In the genomic region with DNA sequence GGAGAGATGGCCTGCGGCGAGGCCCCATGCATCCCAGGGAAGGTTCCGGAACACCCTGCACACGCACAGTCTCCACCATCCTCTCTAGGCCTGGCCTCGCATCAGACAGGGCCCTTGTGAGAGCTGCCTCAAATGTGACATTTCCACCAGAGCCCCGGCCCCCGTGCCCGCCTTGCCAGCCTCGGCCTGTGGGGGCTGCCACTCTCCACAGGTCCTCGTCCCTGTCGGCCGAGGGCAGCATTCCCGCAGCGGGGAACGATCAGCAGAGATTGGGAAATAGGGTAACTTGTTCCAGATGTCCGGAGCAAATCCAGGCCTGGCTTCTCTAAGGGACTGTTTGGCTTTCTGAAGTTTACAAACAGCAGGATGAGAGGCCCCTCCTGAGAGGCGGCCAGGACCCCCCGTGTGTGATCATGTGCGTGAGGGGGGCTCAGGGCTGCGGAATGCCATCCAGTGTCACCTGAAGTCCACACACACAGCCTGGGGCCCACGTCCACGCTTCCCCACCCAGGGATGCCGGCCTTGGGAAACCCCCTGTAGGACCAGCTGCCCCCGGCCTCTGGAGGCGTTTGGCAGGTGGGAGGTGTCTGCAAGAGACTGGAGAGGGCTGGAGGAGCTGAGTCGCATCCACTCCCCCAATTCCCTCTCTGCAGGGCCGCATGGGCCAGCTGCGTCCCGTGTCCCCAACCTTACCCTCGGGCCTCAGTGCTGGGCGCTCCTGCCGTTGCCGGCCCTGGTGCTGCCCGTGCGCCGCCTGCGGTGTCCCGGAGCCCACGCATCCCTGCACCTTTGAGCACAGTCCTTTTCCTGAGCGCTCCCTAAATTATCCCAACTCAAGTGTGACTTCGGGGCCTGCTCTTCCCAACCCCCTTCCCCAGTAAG, we compare ENCODE assay signal across 14 cellular contexts.
DNase-seq lines count a peak whose midpoint lies in the region; ATAC-seq and TF ChIP-seq lines count a peak whose summit lies in the region.
"Had no signal": no experiment of that assay in that cellular context is flagged by ENCODE, and none has a peak within 500 bp of the region (broad histone marks: within the 10 kb centered on the region; RNA-seq: fewer than 3 reads in every experiment).

No MANE protein-coding gene starts in this region.

- H3K4ac ChIP-seq in neuronal stem cell (ENCODE audit: low read length), result no peak overlapping the region

- H3K27ac ChIP-seq in right atrium auricular region (no peak overlapping the region), neuronal stem cell (replicated peaks; ENCODE audit: low read length) (no peak overlapping the region), RWPE1 (no peak overlapping the region), adrenal gland (no peak overlapping the region)
- H3K27ac ChIP-seq: ascending aorta had no signal

- no peak for TF ChIP-seq CTCF in right atrium auricular region (IDR thresholded peaks at IDR 0.05)
- TF ChIP-seq CTCF in foreskin fibroblast (IDR thresholded peaks at IDR 0.05; ENCODE audit: low read depth, low read length), result peak; percentile 19
- no peak for TF ChIP-seq CTCF in RWPE1 (conservative IDR thresholded peaks at IDR 0.05; ENCODE audit: low read depth)
- TF ChIP-seq CTCF in adrenal gland (IDR thresholded peaks at IDR 0.05), result no peak

- peak overlapping the region; percentile 85 for H3K18ac ChIP-seq in neuronal stem cell (ENCODE audit: low read length)

- H2BK5ac ChIP-seq in neuronal stem cell (ENCODE audit: low read length), result peak overlapping the region; percentile 53

- H2AFZ ChIP-seq in neuronal stem cell (ENCODE audit: low read length), result no peak overlapping the region

- peak; percentile 71 for ATAC-seq in Right ventricle myocardium superior (ENCODE audit: poor library complexity)
- ATAC-seq: activated CD8-positive, alpha-beta T cell treated with anti-CD3 and anti-CD28 coated beads for 36 hours had no signal

- H4K8ac ChIP-seq in neuronal stem cell (ENCODE audit: low read depth, low read length), result no peak overlapping the region

- no CpG with 5 or more reads among the region's 41 CpGs for WGBS in neuronal stem cell (ENCODE audit: extremely low coverage in 2 of 2, insufficient read length in 2 of 2, insufficient replicate concordance in 1 of 2), 2 donors
- WGBS in adrenal gland, 4 donors, result 83 to 96% (median 86%) methylated on average over 18 to 41 of the region's 41 CpGs

- no peaks in the 10 kb centered on the region for H3K79me1 ChIP-seq in neuronal stem cell (ENCODE audit: low read depth, low read length)

- H3K36me3 ChIP-seq in right atrium auricular region (no peaks in the 10 kb centered on the region), neuronal stem cell (replicated peaks in 1 of 2; ENCODE audit: control insufficient read depth in 2 of 2, insufficient read depth in 2 of 2, low read length in 2 of 2) (no peaks in the 10 kb centered on the region), adrenal gland (replicated peaks in 1 of 2) (no peaks in the 10 kb centered on the region)
- H3K36me3 ChIP-seq: ascending aorta, prostate gland had no signal

- no peaks in the 10 kb centered on the region for H3K9me3 ChIP-seq in right atrium auricular region
- no peaks in the 10 kb centered on the region for H3K9me3 ChIP-seq in neuronal stem cell (replicated peaks in 1 of 2; ENCODE audit: control insufficient read depth in 2 of 2, insufficient read depth in 1 of 2, low read depth in 1 of 2, low read length in 2 of 2)
- no peaks in the 10 kb centered on the region for H3K9me3 ChIP-seq in adrenal gland (replicated peaks in 1 of 3)
- H3K9me3 ChIP-seq: ascending aorta, prostate gland had no signal

- H3K23ac ChIP-seq in neuronal stem cell (ENCODE audit: low read depth, low read length, poor library complexity), result peak overlapping the region; percentile 11

- H2BK12ac ChIP-seq in neuronal stem cell (ENCODE audit: low read length), result no peak overlapping the region

- no peak overlapping the region for H3K4me2 ChIP-seq in neuronal stem cell (ENCODE audit: insufficient read depth, low read length, poor library complexity, severe bottlenecking)

- no peaks in the 10 kb centered on the region for H3K4me1 ChIP-seq in right atrium auricular region
- no peaks in the 10 kb centered on the region for H3K4me1 ChIP-seq in neuronal stem cell (ENCODE audit: control insufficient read depth in 2 of 2, insufficient read depth in 1 of 2, low read depth in 1 of 2, low read length in 2 of 2)
- H3K4me1 ChIP-seq in adrenal gland (replicated peaks in 1 of 2), result no peaks in the 10 kb centered on the region
- H3K4me1 ChIP-seq: ascending aorta, prostate gland had no signal

- H3K4me3 ChIP-seq in right atrium auricular region (no peak overlapping the region), foreskin fibroblast (ENCODE audit: low read depth in 1 of 2, low read length in 2 of 2) (no peak overlapping the region), neuronal stem cell (ENCODE audit: low read length in 2 of 2) (no peak overlapping the region), adrenal gland (no peak overlapping the region)
- H3K4me3 ChIP-seq: ascending aorta, prostate gland had no signal

- DNase-seq in Right ventricle myocardium superior (peak; percentile 53), right atrium auricular region (ENCODE audit: low spot score) (no peak), foreskin fibroblast (peak; percentile 64 to 88), neuronal stem cell (ENCODE audit: low spot score) (no peak), RWPE1 (ENCODE audit: low spot score) (no peak), NCI-H146 treated with DMSO at 0.1 percent for 48 hours (lab: John Stamatoyannopoulos, UW; ENCODE audit: unreplicated experiment) (no peak), NCI-H82 treated with DMSO at 0.1 percent for 48 hours (lab: John Stamatoyannopoulos, UW; ENCODE audit: unreplicated experiment) (no peak), adrenal gland (no peak)
- DNase-seq: 8988T; activated CD8-positive, alpha-beta T cell treated with anti-CD3 and anti-CD28 coated beads for 36 hours; CD8-positive, alpha-beta memory T cell; foreskin melanocyte had no signal

- peak overlapping the region; percentile 43 for H2BK15ac ChIP-seq in neuronal stem cell (ENCODE audit: low read length)

- H4K91ac ChIP-seq in neuronal stem cell (ENCODE audit: low read depth, low read length, poor library complexity), result no peak overlapping the region

- no peak overlapping the region for H3K9ac ChIP-seq in neuronal stem cell (ENCODE audit: low read depth, low read length, poor library complexity)

- H3K14ac ChIP-seq in neuronal stem cell (ENCODE audit: low read length), result peak overlapping the region; percentile 97

- intact Hi-C loops in Right ventricle myocardium superior (cut with DNase I), result no loop called here
- intact Hi-C loops in adrenal gland (cut with DNase I), result no loop called here

- POLR2A ChIA-PET in RWPE1 (lab: Yijun Ruan, JAX; ENCODE audit: low non-redundant PET), result no interaction called here

- H3K27me3 ChIP-seq in right atrium auricular region (no peaks in the 10 kb centered on the region), neuronal stem cell (ENCODE audit: control insufficient read depth in 3 of 3, insufficient read depth in 3 of 3, low read depth in 1 of 3, low read length in 3 of 3) (peaks cover 0 to 25% (median 0%) of the 10 kb centered on the region in 3 experiments), adrenal gland (no peaks in the 10 kb centered on the region)
- H3K27me3 ChIP-seq: ascending aorta had no signal

- CTCF ChIA-PET in RWPE1 (lab: Yijun Ruan, JAX), result interaction anchor here (0.7 to 1.3 kb wide), 2 partner anchors 16 to 391 kb away, joined by 3 to 5 read pairs; no protein-coding TSS in a partner anchor

- TF ChIP-seq POLR2A in adrenal gland (IDR thresholded peaks at IDR 0.05), result no peak

- H2BK120ac ChIP-seq in neuronal stem cell (ENCODE audit: low read depth, low read length), result no peak overlapping the region

- peak overlapping the region; percentile 81 for H2AK5ac ChIP-seq in neuronal stem cell (ENCODE audit: low read depth, low read length)

Comparison
In these comparisons a context has a peak if more than half of its experiments do, and no peak if none do; other contexts are left out.
1. DNase-seq: peak in Right ventricle myocardium superior (single experiment) and foreskin fibroblast (2 of 2); none in right atrium auricular region (single experiment), neuronal stem cell (single experiment), RWPE1 (single experiment), NCI-H146 treated with DMSO at 0.1 percent for 48 hours (single experiment), NCI-H82 treated with DMSO at 0.1 percent for 48 hours (single experiment) and adrenal gland (0 of 7).